Comparison of ENCODE assay signal across 29 cellular contexts in the genomic region with DNA sequence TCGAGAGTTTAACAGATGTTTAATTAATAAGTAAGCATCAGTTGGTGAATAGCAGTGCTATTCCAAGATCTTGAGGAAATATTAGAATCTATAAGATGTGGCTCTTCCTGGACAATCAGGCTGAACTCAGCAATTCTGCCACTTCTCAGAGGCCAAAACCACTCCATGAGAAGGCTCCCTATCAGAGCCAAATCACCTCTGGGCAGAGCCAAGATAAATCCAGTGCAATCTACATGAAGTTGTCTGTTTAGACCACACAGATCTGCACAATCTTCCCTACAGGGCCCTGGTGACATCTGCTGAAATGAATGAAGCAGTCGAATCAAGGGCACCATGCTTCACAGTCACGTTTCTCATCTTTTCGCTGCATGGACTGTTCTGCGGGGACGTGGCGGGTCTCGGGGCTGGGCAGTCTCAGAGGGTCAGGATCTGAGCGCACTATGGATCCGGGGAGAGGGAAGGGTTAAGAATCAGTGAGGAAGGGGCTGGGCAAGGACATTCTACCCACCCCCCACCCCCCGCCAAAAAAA.
DNase-seq lines count a peak whose midpoint lies in the region; ATAC-seq and TF ChIP-seq lines count a peak whose summit lies in the region.
"Had no signal": no experiment of that assay in that cellular context is flagged by ENCODE, and none has a peak within 500 bp of the region (broad histone marks: within the 10 kb centered on the region; RNA-seq: fewer than 3 reads in every experiment).

No MANE protein-coding gene starts in this region.

- in situ Hi-C loops in mammary epithelial cell (cut with MboI; ENCODE audit: low sequenced_read_pairs in 2 of 2), result no loop called here

- H3K79me2 ChIP-seq in mammary epithelial cell (ENCODE audit: insufficient read depth, low read length), result no peaks in the 10 kb centered on the region
- no peaks in the 10 kb centered on the region for H3K79me2 ChIP-seq in osteoblast (ENCODE audit: insufficient read depth, low read length)
- H3K79me2 ChIP-seq: parathyroid adenoma had no signal

- H3K4me3 Mint-ChIP-seq in MCF 10A (ENCODE audit: unreplicated experiment), result no peak overlapping the region
- H3K4me3 Mint-ChIP-seq: activated CD4-positive, alpha-beta memory T cell treated with anti-CD3 and anti-CD28 coated beads for 36 hours; activated naive CD8-positive, alpha-beta T cell treated with anti-CD3 and anti-CD28 coated beads for 36 hours; immature natural killer cell; stimulated activated naive CD8-positive, alpha-beta T cell treated with anti-CD3 and anti-CD28 coated beads, Interleukin-15, amount 100 ng/mL, for 72 hours had no signal

- H3K9me3 Mint-ChIP-seq in MCF 10A (ENCODE audit: unreplicated experiment), result no peaks in the 10 kb centered on the region
- H3K9me3 Mint-ChIP-seq: activated CD4-positive, alpha-beta memory T cell treated with anti-CD3 and anti-CD28 coated beads for 36 hours; activated naive CD8-positive, alpha-beta T cell treated with anti-CD3 and anti-CD28 coated beads for 36 hours; immature natural killer cell; stimulated activated naive CD8-positive, alpha-beta T cell treated with anti-CD3 and anti-CD28 coated beads, Interleukin-15, amount 100 ng/mL, for 72 hours had no signal

- CTCF ChIA-PET in MCF 10A (lab: Yijun Ruan, JAX), result interaction anchor here (0.8 to 6.3 kb wide), 16 partner anchors 12 to 811 kb away, joined by 3 to 66 read pairs (median 4); no protein-coding TSS in a partner anchor
- CTCF ChIA-PET in mammary epithelial cell (lab: Charles Lee; ENCODE audit: low non-redundant PET), result no interaction called here
- CTCF ChIA-PET in GM10248 (lab: Yijun Ruan, JAX), result interaction anchor here (0.8 to 1.7 kb wide), 7 partner anchors 10 to 212 kb away, joined by 3 to 4 read pairs (median 3); no protein-coding TSS in a partner anchor

- H3K4me2 ChIP-seq in mammary epithelial cell (ENCODE audit: insufficient read depth, low read depth, low read length) (no peak overlapping the region), osteoblast (ENCODE audit: insufficient read depth, low read length) (no peak overlapping the region)
- H3K4me2 ChIP-seq: A549 had no signal

- TF ChIP-seq CTCF in MCF 10A (IDR thresholded peaks at IDR 0.05; ENCODE audit: unreplicated experiment) (no peak), mammary epithelial cell (conservative IDR thresholded peaks at IDR 0.05 in 1 of 2, IDR thresholded peaks at IDR 0.05 in 1 of 2; ENCODE audit: extremely low read depth in 1 of 2, insufficient read depth in 1 of 2, low read depth in 1 of 2, low read length in 2 of 2) (no peak), ascending aorta (IDR thresholded peaks at IDR 0.05) (no peak), osteoblast (IDR thresholded peaks at IDR 0.05; ENCODE audit: extremely low read depth, low read depth, low read length) (no peak), lower lobe of right lung (IDR thresholded peaks at IDR 0.05) (no peak), GM10248 (IDR thresholded peaks at IDR 0.05; ENCODE audit: control extremely low read depth, extremely low read depth, low read depth, missing control alignments) (no peak), spleen (IDR thresholded peaks at IDR 0.05 in 8 of 11, conservative IDR thresholded peaks at IDR 0.05 in 3 of 11) (no peak)

- peaks cover 69% of the 10 kb centered on the region for H3K4me1 Mint-ChIP-seq in MCF 10A (ENCODE audit: insufficient read depth, unreplicated experiment)

- dilution Hi-C loops in mammary epithelial cell (cut with HindIII; ENCODE audit: low sequenced_read_pairs), result no loop called here

- H3K4me3 ChIP-seq in mammary epithelial cell (replicated peaks in 1 of 3; ENCODE audit: insufficient read depth in 1 of 3, low read depth in 2 of 3, low read length in 3 of 3), result no peak overlapping the region
- no peak overlapping the region for H3K4me3 ChIP-seq in ascending aorta
- no peak overlapping the region for H3K4me3 ChIP-seq in osteoblast (ENCODE audit: insufficient read depth, low read length)
- H3K4me3 ChIP-seq in lower lobe of right lung, result no peak overlapping the region
- H3K4me3 ChIP-seq in spleen, result no peak overlapping the region
- H3K4me3 ChIP-seq: A549, gastroesophageal sphincter, upper lobe of right lung had no signal

- H3K27ac Mint-ChIP-seq in MCF 10A (ENCODE audit: low read depth, unreplicated experiment), result peak overlapping the region; percentile 31
- H3K27ac Mint-ChIP-seq: activated CD4-positive, alpha-beta memory T cell treated with anti-CD3 and anti-CD28 coated beads for 36 hours; activated naive CD8-positive, alpha-beta T cell treated with anti-CD3 and anti-CD28 coated beads for 36 hours; immature natural killer cell; stimulated activated naive CD8-positive, alpha-beta T cell treated with anti-CD3 and anti-CD28 coated beads, Interleukin-15, amount 100 ng/mL, for 72 hours had no signal

- H3K4me1 ChIP-seq in mammary epithelial cell (ENCODE audit: insufficient read depth, low read length) (peaks cover 51% of the 10 kb centered on the region), ascending aorta (peaks cover 24 to 80% of the 10 kb centered on the region in 2 donors), osteoblast (ENCODE audit: insufficient read depth, low read length) (peaks cover 81% of the 10 kb centered on the region), lower lobe of right lung (peaks cover 79% of the 10 kb centered on the region), spleen (peaks cover 23 to 88% (median 64%) of the 10 kb centered on the region in 6 donors)
- H3K4me1 ChIP-seq: BE2C had no signal

- H3K36me3 ChIP-seq in mammary epithelial cell (ENCODE audit: insufficient read depth, low read length), result no peaks in the 10 kb centered on the region
- no peaks in the 10 kb centered on the region for H3K36me3 ChIP-seq in ascending aorta
- no peaks in the 10 kb centered on the region for H3K36me3 ChIP-seq in osteoblast (ENCODE audit: insufficient read depth, low read length)
- no peaks in the 10 kb centered on the region for H3K36me3 ChIP-seq in lower lobe of right lung
- no peaks in the 10 kb centered on the region for H3K36me3 ChIP-seq in spleen
- H3K36me3 ChIP-seq: BE2C, gastroesophageal sphincter, upper lobe of right lung had no signal

- TF ChIP-seq POLR2A in spleen (IDR thresholded peaks at IDR 0.05), result no peak

- no peak overlapping the region for H3K9ac ChIP-seq in mammary epithelial cell (ENCODE audit: insufficient read depth, low read length)
- H3K9ac ChIP-seq: parathyroid adenoma had no signal

- H4K20me1 ChIP-seq in mammary epithelial cell (ENCODE audit: insufficient read depth, low read length) (no peaks in the 10 kb centered on the region), osteoblast (ENCODE audit: insufficient read depth, low read length) (no peaks in the 10 kb centered on the region)

- WGBS in mammary epithelial cell (ENCODE audit: low coverage, missing lambda C conversion rate), result 95% methylated on average over 4 of the region's 11 CpGs
- WGBS in spleen, 5 donors, result 90 to 96% (median 94%) methylated on average over 11 of the region's 11 CpGs

- BruUV-seq in MCF 10A (replicated peaks; lab: Mats Ljungman, UMichigan) (no TSS peak), mammary epithelial cell (replicated peaks; lab: Mats Ljungman, UMichigan) (no TSS peak)

- no peak for ATAC-seq in lower lobe of right lung
- ATAC-seq: A549; naive thymus-derived CD4-positive, alpha-beta T cell; right cardiac atrium; stimulated activated naive CD8-positive, alpha-beta T cell treated with anti-CD3 and anti-CD28 coated beads, Interleukin-15, amount 100 ng/mL, for 72 hours had no signal

- no peaks in the 10 kb centered on the region for H3K27me3 Mint-ChIP-seq in MCF 10A (ENCODE audit: insufficient read depth, unreplicated experiment)
- H3K27me3 Mint-ChIP-seq: activated naive CD8-positive, alpha-beta T cell treated with anti-CD3 and anti-CD28 coated beads for 36 hours had no signal

- DNase-seq in MCF 10A (ENCODE audit: unreplicated experiment) (no peak), mammary epithelial cell (no peak), ascending aorta (ENCODE audit: low spot score in 2 of 2) (peak in 1 of 2 donors; percentile 58), osteoblast (ENCODE audit: insufficient read length, low spot score, missing footprints) (no peak), lower lobe of right lung (no peak), GM10248 (ENCODE audit: extremely low spot score) (no peak), spleen (no peak)
- DNase-seq in stimulated activated CD4-positive, alpha-beta T cell treated with anti-CD3 and anti-CD28 coated beads, Interleukin-4, amount 100 ng/mL, for 4 hours, result no peak
- DNase-seq: activated CD4-positive, alpha-beta memory T cell treated with anti-CD3 and anti-CD28 coated beads for 36 hours; activated CD4-positive, CD25-positive, alpha-beta regulatory T cell; activated CD8-positive, alpha-beta memory T cell treated with anti-CD3 and anti-CD28 coated beads, Interleukin-2, amount 50 U/mL, for 48 hours; activated naive CD8-positive, alpha-beta T cell treated with anti-CD3 and anti-CD28 coated beads for 36 hours; BE2C; COR-L47; DMS79; GF-D8; hippocampal formation; immature natural killer cell; Kasumi-1; naive thymus-derived CD4-positive, alpha-beta T cell; NCI-H1048; NCI-H1694 treated with DMSO at 0.1 percent for 48 hours; NCI-H526; right cardiac atrium; stimulated activated naive CD8-positive, alpha-beta T cell treated with anti-CD3 and anti-CD28 coated beads, Interleukin-15, amount 100 ng/mL, for 72 hours; upper lobe of right lung had no signal

- no peaks in the 10 kb centered on the region for H3K27me3 ChIP-seq in mammary epithelial cell (ENCODE audit: insufficient read depth, low read length)
- no peaks in the 10 kb centered on the region for H3K27me3 ChIP-seq in ascending aorta
- H3K27me3 ChIP-seq in osteoblast (ENCODE audit: insufficient read depth, low read length), result no peaks in the 10 kb centered on the region
- no peaks in the 10 kb centered on the region for H3K27me3 ChIP-seq in lower lobe of right lung (ENCODE audit: low read depth)
- H3K27me3 ChIP-seq in spleen (replicated peaks in 1 of 7), result peaks cover 0 to 4% (median 0%) of the 10 kb centered on the region in 7 donors
- H3K27me3 ChIP-seq: BE2C, gastroesophageal sphincter, upper lobe of right lung had no signal

- no peak overlapping the region for H3K27ac ChIP-seq in mammary epithelial cell (ENCODE audit: insufficient read depth, low read depth, low read length)
- peak overlapping the region; percentile 93 to 96 for H3K27ac ChIP-seq in ascending aorta
- H3K27ac ChIP-seq in osteoblast (ENCODE audit: low read depth, low read length), result peak overlapping the region; percentile 97
- H3K27ac ChIP-seq in lower lobe of right lung, result no peak overlapping the region
- no peak overlapping the region for H3K27ac ChIP-seq in spleen
- H3K27ac ChIP-seq: parathyroid adenoma had no signal

- intact Hi-C loops in MCF 10A (cut with micrococcal nuclease), result loop anchor here (10.0 kb wide), 1 partner anchor 771 kb away; no protein-coding TSS in a partner anchor
- intact Hi-C loops in mammary epithelial cell (cut with micrococcal nuclease), result no loop called here
- intact Hi-C loops in ascending aorta (cut with DNase I), result loop anchor here (5.0 to 10.0 kb wide), 2 partner anchors 216 to 279 kb away; a partner anchor contains a TSS
- intact Hi-C loops in lower lobe of right lung (cut with DNase I), result no loop called here
- intact Hi-C loops in spleen (cut with DNase I; ENCODE audit: low total_unique reads), result no loop called here

- peaks cover 4% of the 10 kb centered on the region for H3K36me3 Mint-ChIP-seq in MCF 10A (ENCODE audit: insufficient read depth, unreplicated experiment)
- H3K36me3 Mint-ChIP-seq: activated CD4-positive, alpha-beta memory T cell treated with anti-CD3 and anti-CD28 coated beads for 36 hours; activated naive CD8-positive, alpha-beta T cell treated with anti-CD3 and anti-CD28 coated beads for 36 hours; immature natural killer cell had no signal

- no peaks in the 10 kb centered on the region for H3K9me3 ChIP-seq in mammary epithelial cell (replicated peaks; ENCODE audit: insufficient read depth, low read length)
- H3K9me3 ChIP-seq in ascending aorta, result no peaks in the 10 kb centered on the region
- H3K9me3 ChIP-seq in osteoblast (ENCODE audit: low read depth, low read length), result no peaks in the 10 kb centered on the region
- H3K9me3 ChIP-seq in lower lobe of right lung, result no peaks in the 10 kb centered on the region
- H3K9me3 ChIP-seq in spleen, result no peaks in the 10 kb centered on the region
- H3K9me3 ChIP-seq: A549, BE2C, gastroesophageal sphincter, upper lobe of right lung had no signal

- POLR2A ChIA-PET in MCF 10A (lab: Yijun Ruan, JAX), result interaction anchor here (0.8 to 16.9 kb wide), 12 partner anchors 9 to 204 kb away, joined by 3 to 555 read pairs (median 4); no protein-coding TSS in a partner anchor
- POLR2A ChIA-PET in GM10248 (lab: Yijun Ruan, JAX), result no interaction called here

- H2AFZ ChIP-seq in mammary epithelial cell (ENCODE audit: low read depth, low read length), result no peak overlapping the region
- no peak overlapping the region for H2AFZ ChIP-seq in osteoblast (ENCODE audit: low read length)
- H2AFZ ChIP-seq: parathyroid adenoma had no signal

Comparison
In these comparisons a context has a peak if more than half of its experiments do, and no peak if none do; other contexts are left out.
1. intact Hi-C loops: an anchor here in MCF 10A (10.0 kb wide) and ascending aorta (5.0 to 10.0 kb wide); none called in mammary epithelial cell, lower lobe of right lung and spleen.
2. H3K27ac ChIP-seq: peak in ascending aorta (2 of 2) and osteoblast (single experiment); none in mammary epithelial cell (single experiment), lower lobe of right lung (single experiment) and spleen (0 of 8).